5 cellular contexts compared by ENCODE assay signal in the genomic region with DNA sequence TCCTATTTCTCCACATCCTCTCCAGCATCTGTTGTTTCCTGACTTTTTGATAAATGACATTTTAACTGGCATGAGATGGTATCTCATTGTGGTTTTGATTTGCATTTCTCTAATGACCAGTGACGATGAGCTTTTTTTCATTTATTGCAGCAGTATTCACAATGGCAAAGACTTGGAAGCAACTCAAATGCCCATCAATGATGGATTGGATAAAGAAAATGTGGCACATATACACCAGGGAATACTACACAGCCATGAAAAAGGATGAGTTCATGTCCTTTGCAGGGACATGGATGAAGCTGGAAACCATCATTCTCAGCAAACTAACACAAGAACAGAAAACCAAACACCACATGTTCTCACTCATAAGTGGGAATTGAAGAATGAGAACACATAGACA.
DNase-seq lines count a peak whose midpoint lies in the region; ATAC-seq, FAIRE-seq and TF ChIP-seq lines count a peak whose summit lies in the region.
"Not testable (repeated sequence)": the region's sequence is repeated elsewhere in the genome, so short reads cannot be mapped to it uniquely, and the experiment has no call there.

No MANE protein-coding gene starts in this region.

- WGBS in K562 (ENCODE audit: insufficient coverage, low coverage, missing lambda C conversion rate) = 8% methylated on average over 1 of the region's 1 CpG

- DNase-seq in M059J (ENCODE audit: low read depth) (peak; percentile 71), RPMI7951 (ENCODE audit: low read depth) (peak; percentile 26)
- DNase-seq in K562 (ENCODE audit: extremely low read depth in 1 of 4, low spot score in 3 of 4); osteocyte (ENCODE audit: extremely low spot score, unreplicated experiment): not testable (repeated sequence)

- FAIRE-seq in K562 (lab: Jason Lieb, UNC) = not testable (repeated sequence)

- TF ChIP-seq POLR2A in K562 (conservative IDR thresholded peaks at IDR 0.05) = not testable (repeated sequence)

- CTCF ChIA-PET in HEK293 (lab: Yijun Ruan, JAX); K562 (lab: Yijun Ruan, JAX; ENCODE audit: low intra/inter-chr PET ratio): not testable (repeated sequence)

- H3K4me3 Mint-ChIP-seq in osteocyte (ENCODE audit: unreplicated experiment) = not testable (repeated sequence)

- intact Hi-C loops in K562 (cut with micrococcal nuclease) = not testable (repeated sequence)

- H3K4me1 Mint-ChIP-seq in osteocyte (ENCODE audit: unreplicated experiment) = peaks cover 39% of the 10 kb centered on the region

- H3K27ac Mint-ChIP-seq in osteocyte (ENCODE audit: unreplicated experiment) = peak overlapping the region; percentile 7

- not testable (repeated sequence) for TF ChIP-seq RAD21 in K562 (CRISPR knock-in tag; conservative IDR thresholded peaks at IDR 0.05 in 1 of 2, IDR thresholded peaks at IDR 0.05 in 1 of 2)

- not testable (repeated sequence) for H3K9ac ChIP-seq in K562 (ENCODE audit: insufficient read depth in 1 of 2, low read depth in 2 of 2, low read length in 2 of 2)

- not testable (repeated sequence) for H2AFZ ChIP-seq in K562 (ENCODE audit: low read depth, low read length)

- H4K20me1 ChIP-seq in K562 (replicated peaks; ENCODE audit: control insufficient read depth, insufficient read depth, low read length) = not testable (repeated sequence)

- not testable (repeated sequence) for H3K4me3 ChIP-seq in HEK293 (ENCODE audit: low read depth, low read length); K562

- not testable (repeated sequence) for ATAC-seq in K562

- H3K36me3 ChIP-seq in HEK293 (ENCODE audit: control insufficient read depth in 2 of 2, insufficient read depth in 1 of 2, low read length in 2 of 2); K562 (ENCODE audit: control insufficient read depth, insufficient read depth, low read length): not testable (repeated sequence)

- not testable (repeated sequence) for H3K9me1 ChIP-seq in K562 (ENCODE audit: control insufficient read depth, insufficient read depth, low read length)

- H3K27me3 Mint-ChIP-seq in osteocyte (ENCODE audit: unreplicated experiment) = not testable (repeated sequence)

- not testable (repeated sequence) for H3K27me3 ChIP-seq in K562 (ENCODE audit: control insufficient read depth in 2 of 2, insufficient read depth in 2 of 2, low read length in 2 of 2)

- TF ChIP-seq CTCF in HEK293 (tag by site-specific recombination; IDR thresholded peaks at IDR 0.05); K562 (IDR thresholded peaks at IDR 0.05 in 2 of 3, conservative IDR thresholded peaks at IDR 0.05 in 1 of 3; ENCODE audit: insufficient read depth in 2 of 3, low read depth in 1 of 3, low read length in 3 of 3); osteocyte (IDR thresholded peaks at IDR 0.05): not testable (repeated sequence)

- not testable (repeated sequence) for H3K36me3 Mint-ChIP-seq in osteocyte (ENCODE audit: unreplicated experiment)

- not testable (repeated sequence) for H3K27ac ChIP-seq in HEK293 (ENCODE audit: extremely low read depth, low read depth, low read length); K562 (ENCODE audit: extremely low read depth, low read depth, low read length)

- in situ Hi-C loops in K562 (cut with MboI) = not testable (repeated sequence)

- not testable (repeated sequence) for H3K9me3 Mint-ChIP-seq in osteocyte (ENCODE audit: unreplicated experiment)

- not testable (repeated sequence) for H3K4me2 ChIP-seq in K562 (ENCODE audit: insufficient read depth, low read length)

- not testable (repeated sequence) for H3K9me3 ChIP-seq in HEK293 (ENCODE audit: control insufficient read depth, insufficient read depth, low read depth, low read length); K562 (replicated peaks; ENCODE audit: control insufficient read depth, insufficient read depth, low read depth, low read length)

- TF ChIP-seq EP300 in K562 (IDR thresholded peaks at IDR 0.05; ENCODE audit: low read length) = not testable (repeated sequence)

- not testable (repeated sequence) for H3K79me2 ChIP-seq in K562 (ENCODE audit: control insufficient read depth, insufficient read depth, low read length)

- H3K4me1 ChIP-seq in HEK293 (ENCODE audit: control insufficient read depth, insufficient read depth, low read length); K562 (replicated peaks in 1 of 2; ENCODE audit: control insufficient read depth in 2 of 2, insufficient read depth in 2 of 2, low read length in 2 of 2): not testable (repeated sequence)

- POLR2A ChIA-PET in HEK293 (lab: Yijun Ruan, JAX); K562 (lab: Yijun Ruan, JAX): not testable (repeated sequence)

- BruUV-seq in K562 (replicated peaks; lab: Mats Ljungman, UMichigan) = not testable (repeated sequence)

TF ChIP-seq in HEK293, 187 proteins besides CTCF, POLR2A, EP300 and RAD21:
- TF ChIP-seq ZNF146 (tag by site-specific recombination; IDR thresholded peaks at IDR 0.05) = peak; percentile 79
TF ChIP-seq in HEK293: peak in this region for 1; not testable (repeated sequence) for 186.

TF ChIP-seq in K562, 482 proteins besides CTCF, POLR2A, EP300 and RAD21:
- TF ChIP-seq SMARCA5 (IDR thresholded peaks at IDR 0.05) (0 out of 2 replicates have a peak, but pooled peaks have one; percentile 26), BCOR (IDR thresholded peaks at IDR 0.05) (peak; percentile 61; the same call in 1 of the 2 replicates), ZNF146 (CRISPR knock-in tag; IDR thresholded peaks at IDR 0.05; ENCODE audit: unreplicated experiment) (peak; percentile 94), KDM1A (IDR thresholded peaks at IDR 0.05) (0 out of 4 replicates have a peak, but pooled peaks of 1 of the 2 experiments have one; percentile 9), RBM25 (IDR thresholded peaks at IDR 0.05; ENCODE audit: low read depth, low read length, severe bottlenecking) (peak; percentile 62)
